1 cellular context compared by ENCODE assay signal in genomic region chr9:37784640-37785483, GRCh38.
A peak's percentile ranks its signal among the peaks of the same experiment; 100 is the strongest.
TF ChIP-seq lines count a peak whose summit lies in the region.

Gene EXOSC3, minus strand, starts transcription at chr9:37785064. Its CDS starts 20 bp downstream, at chr9:37785044.

TF ChIP-seq in HepG2, 621 proteins besides CTCF, POLR2A, EP300 and RAD21 (continued from another document and continues in another):
- TF ChIP-seq PREB (CRISPR knock-in tag; IDR thresholded peaks at IDR 0.05), result no peak
- no peak for TF ChIP-seq ZNF569 (CRISPR knock-in tag; IDR thresholded peaks at IDR 0.05; ENCODE audit: borderline replicate concordance)
- TF ChIP-seq NCOA2 (CRISPR knock-in tag; IDR thresholded peaks at IDR 0.05), result peak; percentile 50
- TF ChIP-seq NFRKB (IDR thresholded peaks at IDR 0.05), result no peak
- TF ChIP-seq MAF1 (CRISPR knock-in tag; IDR thresholded peaks at IDR 0.05; ENCODE audit: borderline replicate concordance), result no peak; the same call in 1 of the 2 replicates
- 0 out of 2 replicates have a peak, but pooled peaks have one; percentile 29 for TF ChIP-seq LRRFIP1 (CRISPR knock-in tag; conservative IDR thresholded peaks at IDR 0.05)
- TF ChIP-seq SNAPC2 (CRISPR knock-in tag; IDR thresholded peaks at IDR 0.05), result no peak
- TF ChIP-seq ZBTB2 (CRISPR knock-in tag; IDR thresholded peaks at IDR 0.05; ENCODE audit: low read depth), result 0 out of 2 replicates have a peak, but pooled peaks have one; percentile 36
- no peak for TF ChIP-seq ZNF672 (CRISPR knock-in tag; IDR thresholded peaks at IDR 0.05)
- peak; percentile 85 for TF ChIP-seq ZNF768 (CRISPR knock-in tag; IDR thresholded peaks at IDR 0.05)
- peak; percentile 98 for TF ChIP-seq KDM2A (CRISPR knock-in tag; IDR thresholded peaks at IDR 0.05; ENCODE audit: borderline replicate concordance, low read depth)
- TF ChIP-seq RBAK (CRISPR knock-in tag; IDR thresholded peaks at IDR 0.05), result no peak
- TF ChIP-seq CEBPZ (IDR thresholded peaks at IDR 0.05; ENCODE audit: low read length), result no peak
- TF ChIP-seq PAX8 (CRISPR knock-in tag; IDR thresholded peaks at IDR 0.05; ENCODE audit: borderline replicate concordance), result peak; percentile 47; the same call in 1 of the 2 replicates
- TF ChIP-seq ZSCAN25 (CRISPR knock-in tag; IDR thresholded peaks at IDR 0.05), result peak; percentile 67
- TF ChIP-seq ZBTB49 (CRISPR knock-in tag; IDR thresholded peaks at IDR 0.05; ENCODE audit: borderline replicate concordance), result no peak
- TF ChIP-seq ZNF510 (CRISPR knock-in tag; IDR thresholded peaks at IDR 0.05; ENCODE audit: low read depth), result peak; percentile 54; the same call in 1 of the 2 replicates
- peak; percentile 92 for TF ChIP-seq YY1 (IDR thresholded peaks at IDR 0.05; ENCODE audit: insufficient read depth, insufficient replicate concordance, low read depth, low read length)
- peak; percentile 90 for TF ChIP-seq U2AF1 (optimal IDR thresholded peaks at IDR 0.05; ENCODE audit: low read depth, low read length)
- TF ChIP-seq ZNF878 (CRISPR knock-in tag; IDR thresholded peaks at IDR 0.05), result no peak; the same call in 1 of the 2 replicates
- peak; percentile 30; the same call in 1 of the 2 replicates for TF ChIP-seq ZNF609 (CRISPR knock-in tag; IDR thresholded peaks at IDR 0.05; ENCODE audit: borderline replicate concordance)
- TF ChIP-seq JDP2 (CRISPR knock-in tag; IDR thresholded peaks at IDR 0.05; ENCODE audit: borderline replicate concordance), result no peak
- no peak for TF ChIP-seq ZSCAN20 (CRISPR knock-in tag; IDR thresholded peaks at IDR 0.05; ENCODE audit: borderline replicate concordance)
- peak; percentile 8; the same call in 1 of the 2 replicates for TF ChIP-seq ATF3 (CRISPR knock-in tag; IDR thresholded peaks at IDR 0.05)
- peak; percentile 77 for TF ChIP-seq JARID2 (CRISPR knock-in tag; IDR thresholded peaks at IDR 0.05; ENCODE audit: insufficient replicate concordance)
- TF ChIP-seq ZNF124 (CRISPR knock-in tag; IDR thresholded peaks at IDR 0.05), result no peak
- TF ChIP-seq NFIB (CRISPR knock-in tag; IDR thresholded peaks at IDR 0.05; ENCODE audit: borderline replicate concordance), result no peak
- TF ChIP-seq ZNF10 (CRISPR knock-in tag; IDR thresholded peaks at IDR 0.05; ENCODE audit: borderline replicate concordance, low read depth), result no peak
- no peak; the same call in 1 of the 2 replicates for TF ChIP-seq TP53 (CRISPR knock-in tag; conservative IDR thresholded peaks at IDR 0.05)
- no peak for TF ChIP-seq RCOR2 (CRISPR knock-in tag; IDR thresholded peaks at IDR 0.05)
- no peak for TF ChIP-seq ZNF781 (CRISPR knock-in tag; IDR thresholded peaks at IDR 0.05; ENCODE audit: borderline replicate concordance, not compliant biosample characterization)
- TF ChIP-seq ZNF264 (CRISPR knock-in tag; IDR thresholded peaks at IDR 0.05), result no peak; the same call in 1 of the 2 replicates
- peak; percentile 96 for TF ChIP-seq ZFX (CRISPR knock-in tag; IDR thresholded peaks at IDR 0.05; ENCODE audit: low read depth)
- TF ChIP-seq MBD4 (IDR thresholded peaks at IDR 0.05; ENCODE audit: borderline replicate concordance, low read length), result no peak
- 0 out of 2 replicates have a peak, but pooled peaks have one; percentile 32 for TF ChIP-seq BATF2 (CRISPR knock-in tag; IDR thresholded peaks at IDR 0.05)
- TF ChIP-seq DNMT3B (CRISPR knock-in tag; conservative IDR thresholded peaks at IDR 0.05), result no peak; the same call in 1 of the 2 replicates
- 0 out of 4 replicates have a peak, but pooled peaks of 1 of the 2 experiments have one; percentile 34 for TF ChIP-seq ATF4 (CRISPR knock-in tag; IDR thresholded peaks at IDR 0.05)
- peak; percentile 79 for TF ChIP-seq ZNF709 (CRISPR knock-in tag; IDR thresholded peaks at IDR 0.05)
- TF ChIP-seq SNAI1 (CRISPR knock-in tag; IDR thresholded peaks at IDR 0.05; ENCODE audit: borderline replicate concordance), result peak; percentile 81; the same call in 1 of the 2 replicates
- no peak for TF ChIP-seq ZNF136 (CRISPR knock-in tag; IDR thresholded peaks at IDR 0.05; ENCODE audit: low read depth)
- TF ChIP-seq THAP7 (CRISPR knock-in tag; IDR thresholded peaks at IDR 0.05), result peak; percentile 82; the same call in 1 of the 2 replicates
- TF ChIP-seq HDAC1 (CRISPR knock-in tag; IDR thresholded peaks at IDR 0.05), result peak; percentile 95
- TF ChIP-seq NR2F2 (IDR thresholded peaks at IDR 0.05; ENCODE audit: borderline replicate concordance, low read depth), result no peak; the same call in 1 of the 2 replicates
- peak; percentile 39 for TF ChIP-seq ZNF605 (CRISPR knock-in tag; IDR thresholded peaks at IDR 0.05)
- peak; percentile 82 for TF ChIP-seq MIER3 (CRISPR knock-in tag; IDR thresholded peaks at IDR 0.05; ENCODE audit: borderline replicate concordance)
- TF ChIP-seq MED1 (CRISPR knock-in tag; IDR thresholded peaks at IDR 0.05), result no peak; the same call in none of the 2 replicates
